In the genomic region with DNA sequence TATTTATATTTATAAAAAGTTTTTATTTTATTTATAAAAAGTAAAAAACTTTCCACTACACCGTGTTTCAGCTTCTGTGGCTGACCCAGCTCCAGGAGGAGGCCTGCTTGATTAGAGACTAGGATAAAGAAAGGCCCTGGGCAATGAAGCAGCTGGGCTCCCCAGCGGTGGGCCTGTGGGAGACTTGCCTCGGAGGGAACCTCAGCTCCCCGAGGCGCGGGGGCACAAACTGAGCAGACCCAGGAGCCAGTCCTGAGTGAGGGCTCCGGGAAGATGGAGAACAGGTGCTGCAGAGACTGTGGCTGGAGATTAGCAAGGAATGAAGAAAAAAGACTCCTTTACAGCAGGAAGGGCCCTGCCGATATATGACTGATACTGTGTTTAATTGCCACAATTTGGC, we compare ENCODE assay signal across 23 cellular contexts.
"Had no signal": no experiment of that assay in that cellular context is flagged by ENCODE, and none has a peak within 500 bp of the region (broad histone marks: within the 10 kb centered on the region; RNA-seq: fewer than 3 reads in every experiment).

No MANE protein-coding gene starts in this region.

- H3K4me3 ChIP-seq: colonic mucosa, coronary artery, dorsolateral prefrontal cortex, esophagus muscularis mucosa, esophagus squamous epithelium, gastrocnemius medialis, gastroesophageal sphincter, heart left ventricle had no signal

- DNase-seq: colonic mucosa; cortex of kidney; dermis blood vessel endothelial cell; dorsolateral prefrontal cortex; effector CD4-positive, alpha-beta T cell; effector CD8-positive, alpha-beta T cell; effector memory CD4-positive, alpha-beta T cell; effector memory CD8-positive, alpha-beta T cell; endodermal cell; erythroblast; esophagus squamous epithelium; foreskin fibroblast; foreskin keratinocyte; foreskin melanocyte; gastrocnemius medialis; glutamatergic neuron; head of caudate nucleus; heart left ventricle had no signal

- H3K9me3 ChIP-seq: colonic mucosa, esophagus muscularis mucosa, esophagus squamous epithelium, gastrocnemius medialis, gastroesophageal sphincter, heart left ventricle had no signal

- H3K27me3 ChIP-seq: colonic mucosa, foreskin keratinocyte had no signal

- H3K4me1 ChIP-seq: colonic mucosa, esophagus muscularis mucosa, esophagus squamous epithelium, gastrocnemius medialis, gastroesophageal sphincter, heart left ventricle had no signal

- H3K36me3 ChIP-seq: colonic mucosa, esophagus muscularis mucosa, esophagus squamous epithelium, gastrocnemius medialis, gastroesophageal sphincter, heart left ventricle had no signal

- H3K27ac ChIP-seq: colonic mucosa, coronary artery, dorsolateral prefrontal cortex, epithelial cell of prostate, esophagus muscularis mucosa, esophagus squamous epithelium, foreskin keratinocyte, gastrocnemius medialis, gastroesophageal sphincter, heart left ventricle had no signal

- ATAC-seq: effector memory CD8-positive, alpha-beta T cell; esophagus mucosa; foreskin keratinocyte; gastrocnemius medialis; gastroesophageal sphincter; heart left ventricle had no signal
